In genomic region chr2:181972431-181973190, GRCh38 we compare ENCODE assay signal across 22 cellular contexts. TPM values are rescaled to one million over a fixed set of nuclear protein-coding genes. Genes with fewer than 3 reads are reported as not detected.
"Had no signal": no experiment of that assay in that cellular context is flagged by ENCODE, and none has a peak within 500 bp of the region (broad histone marks: within the 10 kb centered on the region; RNA-seq: fewer than 3 reads in every experiment).

No MANE protein-coding gene starts in this region.

- H3K4me1 Mint-ChIP-seq: activated naive CD8-positive, alpha-beta T cell treated with anti-CD3 and anti-CD28 coated beads for 36 hours; memory B cell had no signal

- H3K36me3 ChIP-seq: sigmoid colon had no signal

- H3K4me3 ChIP-seq: sigmoid colon, smooth muscle cell had no signal

- H3K9me3 Mint-ChIP-seq: activated T-cell treated with anti-CD3 and anti-CD28 coated beads, Interleukin-2, amount 50 U/mL, for 24 hours; activated T-helper 2 cell treated with anti-CD3 and anti-CD28 coated beads, Interferon-gamma antibody, Interleukin-2, Interleukin-4, amounts not matched to agents 10 μg/mL and 5 μg/mL and 100 μg/mL, durations not matched to agents 14 hours and 24 hours and 36 hours; dendritic cell treated with granulocyte-macrophage colony-stimulating factor and Interleukin-4, amounts not matched to agents 40 ng/mL and 50 ng/mL, for 4 days; natural killer cell treated with Interleukin-12 subunit alpha and Interleukin-12 subunit beta and Interleukin-15 and Interleukin-18, amount 100 ng/mL, for 72 hours had no signal

- H3K36me3 Mint-ChIP-seq: activated naive CD8-positive, alpha-beta T cell treated with anti-CD3 and anti-CD28 coated beads for 36 hours had no signal

- H3K27me3 Mint-ChIP-seq: dendritic cell treated with granulocyte-macrophage colony-stimulating factor and Interleukin-4, amounts not matched to agents 40 ng/mL and 50 ng/mL, for 4 days; progenitor cell of endocrine pancreas had no signal

- H3K9me3 ChIP-seq: sigmoid colon had no signal

- DNase-seq: activated CD4-positive, alpha-beta T cell treated with anti-CD3 and anti-CD28 coated beads for 1 hour; activated CD4-positive, alpha-beta T cell treated with anti-CD3 and anti-CD28 coated beads, Interleukin-2, amount 50 U/mL, for 1 hour; activated naive CD4-positive, alpha-beta T cell treated with Interleukin-2 at 50 U/mL for 16 hours; activated naive CD8-positive, alpha-beta T cell treated with anti-CD3 and anti-CD28 coated beads for 36 hours; activated T-cell treated with anti-CD3 and anti-CD28 coated beads, Interleukin-2, amount 50 U/mL, for 24 hours; amniotic stem cell; effector CD8-positive, alpha-beta T cell; hippocampal formation; left ventricle myocardium superior; retina; sigmoid colon; stimulated activated CD4-positive, alpha-beta T cell treated with anti-CD3 and anti-CD28 coated beads, Interleukin-2, amount 100 ng/mL, for 48 hours; stimulated activated CD8-positive, alpha-beta memory T cell treated with anti-CD3 and anti-CD28 coated beads, Interleukin-4, amount 100 ng/mL, for 48 hours; stimulated activated naive CD4-positive, alpha-beta T cell; T-helper 1 cell; T-helper 9 cell had no signal

- H3K4me1 ChIP-seq: sigmoid colon had no signal

- H3K4me2 ChIP-seq: smooth muscle cell had no signal

- H3K27ac Mint-ChIP-seq: activated naive CD8-positive, alpha-beta T cell treated with anti-CD3 and anti-CD28 coated beads for 36 hours; activated T-cell treated with anti-CD3 and anti-CD28 coated beads, Interleukin-2, amount 50 U/mL, for 24 hours; activated T-helper 2 cell treated with anti-CD3 and anti-CD28 coated beads, Interferon-gamma antibody, Interleukin-2, Interleukin-4, amounts not matched to agents 10 μg/mL and 5 μg/mL and 100 μg/mL, durations not matched to agents 14 hours and 24 hours and 36 hours; dendritic cell treated with granulocyte-macrophage colony-stimulating factor and Interleukin-4, amounts not matched to agents 40 ng/mL and 50 ng/mL, for 4 days; memory B cell; natural killer cell treated with Interleukin-12 subunit alpha and Interleukin-12 subunit beta and Interleukin-15 and Interleukin-18, amount 100 ng/mL, for 72 hours; progenitor cell of endocrine pancreas had no signal

- H3K27ac ChIP-seq: sigmoid colon had no signal

- ATAC-seq: left ventricle myocardium superior; natural killer cell treated with Interleukin-12 subunit alpha and Interleukin-12 subunit beta and Interleukin-15 and Interleukin-18, amount 100 ng/mL, for 72 hours had no signal

- H3K27me3 ChIP-seq: sigmoid colon had no signal

- H3K4me3 Mint-ChIP-seq: activated naive CD8-positive, alpha-beta T cell treated with anti-CD3 and anti-CD28 coated beads for 36 hours; activated T-cell treated with anti-CD3 and anti-CD28 coated beads, Interleukin-2, amount 50 U/mL, for 24 hours; dendritic cell treated with granulocyte-macrophage colony-stimulating factor and Interleukin-4, amounts not matched to agents 40 ng/mL and 50 ng/mL, for 4 days; memory B cell; natural killer cell treated with Interleukin-12 subunit alpha and Interleukin-12 subunit beta and Interleukin-15 and Interleukin-18, amount 100 ng/mL, for 72 hours had no signal

RNA-seq across cellular contexts. Expression of gene PPP1R1C, which starts 13.0 kb away (rescaled TPM):
- total RNA-seq: activated naive CD8-positive, alpha-beta T cell treated with anti-CD3 and anti-CD28 coated beads for 36 hours; activated T-helper 2 cell treated with anti-CD3 and anti-CD28 coated beads, Interferon-gamma antibody, Interleukin-2, Interleukin-4, amounts not matched to agents 10 μg/mL and 5 μg/mL and 100 μg/mL, durations not matched to agents 14 hours and 24 hours and 36 hours; natural killer cell treated with Interleukin-12 subunit alpha and Interleukin-12 subunit beta and Interleukin-15 and Interleukin-18, amount 100 ng/mL, for 72 hours; sigmoid colon had no signal
